ENCODE assay signal across 1 cellular context in genomic region chr11:48384670-48385069, GRCh38.
TF ChIP-seq lines count a peak whose summit lies in the region.

No MANE protein-coding gene starts in this region.

TF ChIP-seq in GM12878, 131 proteins besides CTCF, POLR2A, EP300 and RAD21:
- TF ChIP-seq SMAD5 (IDR thresholded peaks at IDR 0.05; ENCODE audit: low read depth) (no peak), TAF1 (IDR thresholded peaks at IDR 0.05; ENCODE audit: borderline replicate concordance, low read depth, low read length) (no peak), GABPA (IDR thresholded peaks at IDR 0.05; ENCODE audit: low read depth) (no peak), E2F4 (IDR thresholded peaks at IDR 0.05; ENCODE audit: low read depth, low read length) (no peak), REST (IDR thresholded peaks at IDR 0.05; ENCODE audit: low read depth, low read length) (no peak), ZNF274 (IDR thresholded peaks at IDR 0.05; ENCODE audit: insufficient read depth, insufficient read length) (no peak), E4F1 (IDR thresholded peaks at IDR 0.05; ENCODE audit: borderline replicate concordance, partially characterized antibody) (no peak), SMC3 (IDR thresholded peaks at IDR 0.05; ENCODE audit: borderline replicate concordance, low read length) (no peak), HDAC6 (IDR thresholded peaks at IDR 0.05; ENCODE audit: unreplicated experiment) (no peak), NR2F1 (conservative IDR thresholded peaks at IDR 0.05) (no peak), NRF1 (conservative IDR thresholded peaks at IDR 0.05; ENCODE audit: low read depth, low read length) (no peak), ZSCAN29 (IDR thresholded peaks at IDR 0.05) (no peak), CREM (IDR thresholded peaks at IDR 0.05; ENCODE audit: low read depth) (no peak), CEBPB (IDR thresholded peaks at IDR 0.05; ENCODE audit: borderline replicate concordance in 1 of 2, low read depth in 2 of 2, low read length in 2 of 2) (no peak), ZNF622 (IDR thresholded peaks at IDR 0.05) (no peak), FOXM1 (IDR thresholded peaks at IDR 0.05; ENCODE audit: low read depth, low read length) (no peak), KAT2A (conservative IDR thresholded peaks at IDR 0.05; ENCODE audit: control insufficient read depth, low read depth, low read length) (no peak), IRF4 (IDR thresholded peaks at IDR 0.05; ENCODE audit: low read depth, low read length) (no peak)
